Comparison of ENCODE assay signal across 10 cellular contexts in the genomic region with DNA sequence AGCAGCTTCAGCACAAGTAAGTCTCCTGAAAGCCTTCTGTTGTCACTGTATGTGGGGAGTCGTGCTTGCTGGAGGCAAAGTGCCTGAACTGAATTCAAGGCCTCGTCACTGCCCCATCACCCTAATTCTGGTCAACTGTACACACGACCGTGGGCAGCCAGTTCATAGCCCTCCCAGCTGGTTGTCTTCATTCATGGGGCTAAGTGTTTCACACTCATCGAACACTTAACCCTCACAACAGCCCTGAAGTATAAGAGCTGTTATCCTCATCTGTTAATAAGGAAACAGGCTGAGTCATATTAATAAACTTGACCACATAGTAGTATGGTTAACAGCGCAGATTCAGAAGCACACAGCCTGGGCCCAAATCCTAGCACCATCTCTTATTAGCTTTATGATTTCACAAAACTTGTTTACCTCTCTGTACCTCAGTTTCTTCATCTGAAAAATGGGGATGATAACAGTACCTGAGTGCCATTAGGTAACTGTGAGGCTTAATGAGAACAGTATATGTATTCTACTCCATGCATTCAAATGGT.
DNase-seq lines count a peak whose midpoint lies in the region; ATAC-seq, FAIRE-seq and TF ChIP-seq lines count a peak whose summit lies in the region.
"Had no signal": no experiment of that assay in that cellular context is flagged by ENCODE, and none has a peak within 500 bp of the region (broad histone marks: within the 10 kb centered on the region; RNA-seq: fewer than 3 reads in every experiment).

No MANE protein-coding gene starts in this region.

- POLR2A ChIA-PET in endothelial cell of umbilical vein (lab: Charles Lee) = no interaction called here

- no peak for TF ChIP-seq POLR2A in endothelial cell of umbilical vein (IDR thresholded peaks at IDR 0.05; ENCODE audit: low read depth, low read length)

- H3K27ac Mint-ChIP-seq in natural killer cell treated with Interleukin-12 subunit alpha and Interleukin-12 subunit beta and Interleukin-15 and Interleukin-18, amount 100 ng/mL, for 72 hours = peak overlapping the region in 1 of 2 donors; percentile 12
- H3K27ac Mint-ChIP-seq in natural killer cell (no peak overlapping the region), nephron (peak overlapping the region in 2 of 3 experiments; percentile 11 to 45)

- H3K9me3 ChIP-seq in endothelial cell of umbilical vein (replicated peaks; ENCODE audit: control insufficient read depth, insufficient read depth, low read length) (no peaks in the 10 kb centered on the region), aorta (ENCODE audit: control insufficient read depth, low read length) (no peaks in the 10 kb centered on the region)

- FAIRE-seq in endothelial cell of umbilical vein (lab: Jason Lieb, UNC) = no peak
- FAIRE-seq: endometrium had no signal

- no peak overlapping the region for H3K4me3 Mint-ChIP-seq in natural killer cell treated with Interleukin-12 subunit alpha and Interleukin-12 subunit beta and Interleukin-15 and Interleukin-18, amount 100 ng/mL, for 72 hours
- H3K4me3 Mint-ChIP-seq in natural killer cell = no peak overlapping the region
- H3K4me3 Mint-ChIP-seq in nephron = no peak overlapping the region

- H3K79me2 ChIP-seq in endothelial cell of umbilical vein (ENCODE audit: control insufficient read depth, insufficient read depth, low read length) = no peaks in the 10 kb centered on the region

- WGBS in aorta, 2 donors = 50 to 55% methylated on average over 6 of the region's 6 CpGs

- CTCF ChIA-PET in endothelial cell of umbilical vein (lab: Charles Lee) = interaction anchor here (1.3 to 2.0 kb wide), 3 partner anchors 9 to 293 kb away, joined by 4 to 7 read pairs (median 4); no protein-coding TSS in a partner anchor

- dilution Hi-C loops in endothelial cell of umbilical vein (cut with MboI; ENCODE audit: extremely low pct_ligation_motif_present, low sequenced_read_pairs) = no loop called here

- no peak for DNase-seq in natural killer cell treated with Interleukin-12 subunit alpha and Interleukin-12 subunit beta and Interleukin-15 and Interleukin-18, amount 100 ng/mL, for 72 hours (ENCODE audit: low spot score)
- no peak for DNase-seq in natural killer cell
- DNase-seq in endothelial cell of umbilical vein (ENCODE audit: low read depth, low spot score) = no peak
- no peak for DNase-seq in aorta
- DNase-seq in HT-29 (ENCODE audit: low spot score) = no peak
- no peak for DNase-seq in activated effector memory CD4-positive, alpha-beta T cell treated with anti-CD3 and anti-CD28 coated beads, Interleukin-2, amount 50 U/mL, for 16 hours
- no peak for DNase-seq in activated gamma-delta T cell treated with Interleukin-2 at 50 U/mL for 16 hours
- DNase-seq: NCI-H2029 treated with DMSO at 0.1 percent for 48 hours had no signal

- ATAC-seq in natural killer cell treated with Interleukin-12 subunit alpha and Interleukin-12 subunit beta and Interleukin-15 and Interleukin-18, amount 100 ng/mL, for 72 hours = peak; percentile 52 to 67
- no peak for ATAC-seq in natural killer cell
- ATAC-seq in aorta (ENCODE audit: low FRiP score) = no peak

- no peaks in the 10 kb centered on the region for H3K27me3 Mint-ChIP-seq in natural killer cell treated with Interleukin-12 subunit alpha and Interleukin-12 subunit beta and Interleukin-15 and Interleukin-18, amount 100 ng/mL, for 72 hours
- H3K27me3 Mint-ChIP-seq in natural killer cell (ENCODE audit: low read depth in 2 of 2) (no peaks in the 10 kb centered on the region), nephron (ENCODE audit: low read depth) (no peaks in the 10 kb centered on the region)

- H3K4me1 ChIP-seq in endothelial cell of umbilical vein (ENCODE audit: control insufficient read depth, extremely low read depth, insufficient read depth, low read length) (peaks cover 10% of the 10 kb centered on the region), aorta (ENCODE audit: control insufficient read depth in 1 of 2, insufficient read depth in 2 of 2, low read length in 2 of 2) (peaks cover 2% of the 10 kb centered on the region in 2 donors)

- peak overlapping the region; percentile 84 for H3K27ac ChIP-seq in endothelial cell of umbilical vein (ENCODE audit: insufficient read depth, low read depth, low read length)
- peak overlapping the region; percentile 94 to 95 for H3K27ac ChIP-seq in aorta (ENCODE audit: low read depth in 1 of 2, low read length in 2 of 2)

- H3K4me2 ChIP-seq in endothelial cell of umbilical vein (ENCODE audit: insufficient read depth, low read length) = peak overlapping the region; percentile 21

- H3K9me1 ChIP-seq in endothelial cell of umbilical vein (replicated peaks; ENCODE audit: control insufficient read depth, extremely low read depth, insufficient read depth, low read length) = no peaks in the 10 kb centered on the region

- intact Hi-C loops in natural killer cell (cut with micrococcal nuclease) = no loop called here
- intact Hi-C loops in endothelial cell of umbilical vein (cut with micrococcal nuclease) = loop anchor here (1.0 to 5.0 kb wide), 2 partner anchors 130 to 183 kb away; partner anchors contain the start of genes CAB39L, PHF11 and SETDB2
- intact Hi-C loops in aorta (cut with DNase I) = loop anchor here in 1 of 2 donors (5.0 kb wide), 1 partner anchor 43 kb away; no protein-coding TSS in a partner anchor

- BruUV-seq in endothelial cell of umbilical vein (replicated peaks; lab: Mats Ljungman, UMichigan) = TSS peak; percentile 72

- H3K36me3 Mint-ChIP-seq in natural killer cell treated with Interleukin-12 subunit alpha and Interleukin-12 subunit beta and Interleukin-15 and Interleukin-18, amount 100 ng/mL, for 72 hours = no peaks in the 10 kb centered on the region
- H3K36me3 Mint-ChIP-seq in natural killer cell (no peaks in the 10 kb centered on the region), nephron (ENCODE audit: low read depth) (peaks cover 12% of the 10 kb centered on the region)

- H4K20me1 ChIP-seq in endothelial cell of umbilical vein (replicated peaks; ENCODE audit: control insufficient read depth, extremely low read depth, insufficient read depth, low read length) = no peaks in the 10 kb centered on the region

- H3K9ac ChIP-seq in endothelial cell of umbilical vein (replicated peaks; ENCODE audit: extremely low read depth, insufficient read depth, low read length) = peak overlapping the region; percentile 40

- H3K36me3 ChIP-seq in endothelial cell of umbilical vein (ENCODE audit: control insufficient read depth in 2 of 2, extremely low read depth in 1 of 2, insufficient read depth in 2 of 2, low read length in 2 of 2) (no peaks in the 10 kb centered on the region), aorta (ENCODE audit: control insufficient read depth in 1 of 2, insufficient read depth in 2 of 2, low read length in 1 of 2) (no peaks in the 10 kb centered on the region)

- H3K27me3 ChIP-seq in endothelial cell of umbilical vein (ENCODE audit: control insufficient read depth in 2 of 2, insufficient read depth in 2 of 2, low read length in 2 of 2) = no peaks in the 10 kb centered on the region
- no peaks in the 10 kb centered on the region for H3K27me3 ChIP-seq in aorta (ENCODE audit: control insufficient read depth in 1 of 2, insufficient read depth in 2 of 2, low read length in 1 of 2)

- H3K4me3 ChIP-seq in endothelial cell of umbilical vein (replicated peaks in 1 of 3; ENCODE audit: insufficient read depth in 1 of 3, low read depth in 1 of 3, low read length in 3 of 3) (no peak overlapping the region), aorta (ENCODE audit: low read length in 2 of 2) (no peak overlapping the region)

- TF ChIP-seq CTCF in natural killer cell (IDR thresholded peaks at IDR 0.05) (no peak), endothelial cell of umbilical vein (IDR thresholded peaks at IDR 0.05; ENCODE audit: extremely low read depth in 1 of 2, insufficient read depth in 1 of 2, low read depth in 1 of 2, low read length in 2 of 2) (no peak), nephron (IDR thresholded peaks at IDR 0.05; ENCODE audit: unreplicated experiment in 3 of 3) (no peak)

- H2AFZ ChIP-seq in endothelial cell of umbilical vein (ENCODE audit: low read depth, low read length) = peak overlapping the region; percentile 73

- H3K4me1 Mint-ChIP-seq in natural killer cell treated with Interleukin-12 subunit alpha and Interleukin-12 subunit beta and Interleukin-15 and Interleukin-18, amount 100 ng/mL, for 72 hours (ENCODE audit: low read depth in 2 of 2) = peaks cover 0 to 4% of the 10 kb centered on the region in 2 donors
- H3K4me1 Mint-ChIP-seq in natural killer cell (no peaks in the 10 kb centered on the region), nephron (peaks cover 9% of the 10 kb centered on the region)

- no peaks in the 10 kb centered on the region for H3K9me3 Mint-ChIP-seq in natural killer cell treated with Interleukin-12 subunit alpha and Interleukin-12 subunit beta and Interleukin-15 and Interleukin-18, amount 100 ng/mL, for 72 hours
- H3K9me3 Mint-ChIP-seq in natural killer cell (no peaks in the 10 kb centered on the region), nephron (no peaks in the 10 kb centered on the region)

TF ChIP-seq in endothelial cell of umbilical vein, 7 proteins besides CTCF, POLR2A, EP300 and RAD21:
- TF ChIP-seq EZH2 (IDR thresholded peaks at IDR 0.05; ENCODE audit: borderline replicate concordance, low read depth, low read length, severe bottlenecking) (no peak), GATA2 (IDR thresholded peaks at IDR 0.05; ENCODE audit: insufficient read depth, insufficient read length, low read depth, low read length) (no peak), POLR2AphosphoS5 (IDR thresholded peaks at IDR 0.05; ENCODE audit: insufficient read depth, low read depth, low read length) (no peak), FOS (IDR thresholded peaks at IDR 0.05; ENCODE audit: borderline replicate concordance, insufficient read depth, low read length) (no peak)

Comparison
In these comparisons a context has a peak if more than half of its experiments do, and no peak if none do; other contexts are left out.
1. ATAC-seq: peak in natural killer cell treated with Interleukin-12 subunit alpha and Interleukin-12 subunit beta and Interleukin-15 and Interleukin-18, amount 100 ng/mL, for 72 hours (2 of 2); none in natural killer cell (0 of 3) and aorta (single experiment).
2. H3K27ac Mint-ChIP-seq: peak in nephron (2 of 3); none in natural killer cell (0 of 2).